In the genomic region with DNA sequence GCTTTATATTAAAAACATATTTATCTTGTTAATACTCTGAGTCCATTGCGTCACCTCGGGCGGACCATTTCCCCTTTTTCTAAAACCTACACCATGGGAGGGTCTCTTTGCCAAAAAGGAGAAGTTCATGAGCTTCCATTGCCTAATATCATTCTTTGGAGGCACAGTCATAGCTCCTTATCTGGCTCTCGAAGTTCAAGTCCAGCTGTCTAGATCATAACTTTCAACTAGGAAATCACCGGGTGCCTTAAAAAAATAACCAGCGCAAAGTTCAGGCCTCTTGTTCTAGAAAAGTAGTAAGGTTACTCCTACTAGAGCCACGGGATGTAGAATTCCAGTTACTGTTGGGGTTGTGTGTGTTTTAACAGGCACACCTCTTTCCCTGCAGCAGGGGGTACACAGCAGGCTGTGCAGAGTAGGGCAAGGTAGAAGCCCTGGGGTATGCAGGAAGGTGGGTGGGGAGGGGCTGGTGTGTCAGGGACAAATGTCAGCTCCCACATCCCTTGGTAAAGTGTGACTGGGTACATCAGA, we compare ENCODE assay signal across 7 cellular contexts. TPM values are rescaled to one million over a fixed set of nuclear protein-coding genes. Genes with fewer than 3 reads are reported as not detected.
A peak's percentile ranks its signal among the peaks of the same experiment; 100 is the strongest.
DNase-seq lines count a peak whose midpoint lies in the region; ATAC-seq lines count a peak whose summit lies in the region.

No MANE protein-coding gene starts in this region.

- H3K36me3 Mint-ChIP-seq in effector memory CD8-positive, alpha-beta T cell (ENCODE audit: insufficient read depth): peaks cover 28% of the 10 kb centered on the region

- DNase-seq in NOMO-1 treated with DMSO at 0.1 percent for 48 hours (lab: John Stamatoyannopoulos, UW; ENCODE audit: unreplicated experiment) (peak; percentile 99), anterior cingulate cortex (lab: John Stamatoyannopoulos, UW) (no peak), mucosa of gallbladder (ENCODE audit: low spot score) (no peak)
- no peak for DNase-seq in effector memory CD8-positive, alpha-beta T cell

- H3K9me3 Mint-ChIP-seq in effector memory CD8-positive, alpha-beta T cell: no peaks in the 10 kb centered on the region

- H3K27ac ChIP-seq in mucosa of rectum (ENCODE audit: low read depth in 2 of 2, low read length in 2 of 2): peak overlapping the region; percentile 68 to 74
- H3K27ac ChIP-seq in urinary bladder (ENCODE audit: low read depth): peak overlapping the region; percentile 58

- H3K27ac Mint-ChIP-seq in effector memory CD8-positive, alpha-beta T cell: peak overlapping the region; percentile 99 to 100

- H3K4me3 ChIP-seq in mucosa of rectum (ENCODE audit: low read length in 2 of 2) (no peak overlapping the region), urinary bladder (ENCODE audit: low read depth, low read length) (no peak overlapping the region)

- H3K4me1 ChIP-seq in mucosa of rectum (ENCODE audit: control insufficient read depth in 2 of 2, insufficient read depth in 2 of 2, low read length in 2 of 2) (peaks cover 40 to 51% of the 10 kb centered on the region in 2 donors), urinary bladder (ENCODE audit: insufficient read depth) (no peaks in the 10 kb centered on the region)

- no peaks in the 10 kb centered on the region for H3K36me3 ChIP-seq in mucosa of rectum (ENCODE audit: control insufficient read depth in 2 of 2, insufficient read depth in 2 of 2, low read length in 2 of 2)
- no peaks in the 10 kb centered on the region for H3K36me3 ChIP-seq in urinary bladder (ENCODE audit: insufficient read depth)

- H3K27me3 Mint-ChIP-seq in effector memory CD8-positive, alpha-beta T cell: no peaks in the 10 kb centered on the region

- H3K4me1 Mint-ChIP-seq in effector memory CD8-positive, alpha-beta T cell (ENCODE audit: low read depth in 2 of 2): peaks cover 26 to 30% of the 10 kb centered on the region in 2 donors

- no peaks in the 10 kb centered on the region for H3K9me3 ChIP-seq in mucosa of rectum (ENCODE audit: control insufficient read depth in 2 of 2, low read length in 2 of 2)

- no peaks in the 10 kb centered on the region for H3K27me3 ChIP-seq in mucosa of rectum (ENCODE audit: control insufficient read depth in 2 of 2, insufficient read depth in 2 of 2, low read length in 2 of 2)

- no peak for ATAC-seq in effector memory CD8-positive, alpha-beta T cell (replicated peaks)
- no peak for ATAC-seq in HG03378 (IDR thresholded peaks at IDR 0.05; ENCODE audit: unreplicated experiment)

- no peak overlapping the region for H3K4me3 Mint-ChIP-seq in effector memory CD8-positive, alpha-beta T cell

- WGBS in urinary bladder: 29% methylated on average over 7 of the region's 7 CpGs

- peak overlapping the region in 1 of 2 donors; percentile 31 for H3K9ac ChIP-seq in mucosa of rectum (ENCODE audit: low read depth in 1 of 2, low read length in 2 of 2)

RNA-seq across cellular contexts. Expression of a gene that starts 50.6 kb away (rescaled TPM):
- total RNA-seq in urinary bladder (77.5 TPM), mucosa of gallbladder (104 TPM)
- polyA plus RNA-seq in urinary bladder: 120 TPM
